In the genomic region with DNA sequence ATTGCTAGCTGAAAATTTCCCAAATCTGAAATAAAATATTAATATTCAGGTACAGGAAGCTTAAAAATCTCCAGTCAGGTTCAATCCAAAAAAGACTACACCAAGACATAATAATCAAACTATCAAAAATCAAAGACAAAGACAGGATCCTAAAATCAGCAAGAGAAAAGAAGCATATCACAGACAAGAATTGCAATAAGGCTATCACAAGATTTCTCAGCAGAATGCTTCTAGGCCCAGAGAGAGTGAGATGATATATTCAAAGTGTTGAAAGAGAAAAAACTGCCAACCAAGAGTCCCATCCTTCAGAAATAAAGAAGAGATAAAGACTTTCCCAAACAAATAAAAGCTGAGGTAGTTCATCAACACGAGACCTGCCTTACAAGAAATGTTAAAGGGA, we compare ENCODE assay signal across 30 cellular contexts. TPM values are rescaled to one million over a fixed set of nuclear protein-coding genes. Genes with fewer than 3 reads are reported as not detected.
"Had no signal": no experiment of that assay in that cellular context is flagged by ENCODE, and none has a peak within 500 bp of the region (broad histone marks: within the 10 kb centered on the region; RNA-seq: fewer than 3 reads in every experiment).

No MANE protein-coding gene starts in this region.

- FAIRE-seq: bronchial epithelial cell had no signal

- H3K4me3 ChIP-seq: ascending aorta, cardiac muscle cell had no signal

- H3K27me3 ChIP-seq: ascending aorta, cardiac muscle cell had no signal

- H3K36me3 ChIP-seq: ascending aorta, cardiac muscle cell had no signal

- H3K4me1 ChIP-seq: ascending aorta had no signal

- ATAC-seq: activated CD8-positive, alpha-beta T cell treated with anti-CD3 and anti-CD28 coated beads for 36 hours; activated naive CD8-positive, alpha-beta T cell treated with anti-CD3 and anti-CD28 coated beads, Interleukin-2, amount 50 U/mL, for 24 hours; activated T-cell treated with anti-CD3 and anti-CD28 coated beads, Interleukin-2, amount 50 U/mL, for 4 hours; activated T-cell treated with anti-CD3 and anti-CD28 coated beads, Interleukin-2, amount 50 U/mL, for 72 hours had no signal

- H3K27ac ChIP-seq: ascending aorta, cardiac muscle cell, VCaP had no signal

- DNase-seq: activated B cell treated with CpG ODN at 0.5 μM for 24 hours; activated CD4-positive, alpha-beta memory T cell treated with anti-CD3 and anti-CD28 coated beads for 36 hours; activated CD4-positive, alpha-beta T cell treated with anti-CD3 and anti-CD28 coated beads for 4 hours; activated CD4-positive, alpha-beta T cell treated with anti-CD3 and anti-CD28 coated beads, Interleukin-2, amount 10 ng/mL, durations not matched to agents 24 days and 14 days; activated CD4-positive, alpha-beta T cell treated with anti-CD3 and anti-CD28 coated beads, Interleukin-2, amount 50 U/mL, for 1 hour; activated CD4-positive, alpha-beta T cell treated with anti-CD3 and anti-CD28 coated beads, Interleukin-2, amount 50 U/mL, for 4 hours; activated CD4-positive, CD25-positive, alpha-beta regulatory T cell treated with anti-CD3 and anti-CD28 coated beads, Interleukin-2, amount 50 U/mL, for 72 hours; activated CD8-positive, alpha-beta memory T cell treated with anti-CD3 and anti-CD28 coated beads, Interleukin-2, amount 50 U/mL, for 4 hours; activated CD8-positive, alpha-beta T cell treated with anti-CD3 and anti-CD28 coated beads for 36 hours; activated effector memory CD4-positive, alpha-beta T cell treated with Interleukin-2 at 50 U/mL for 16 hours; activated gamma-delta T cell; activated naive CD4-positive, alpha-beta T cell treated with anti-CD3 and anti-CD28 coated beads, Interleukin-2, amount 10 ng/mL, durations not matched to agents 7 days and 5 days; activated naive CD4-positive, alpha-beta T cell treated with Interleukin-2 at 50 U/mL for 16 hours; activated naive CD8-positive, alpha-beta T cell treated with anti-CD3 and anti-CD28 coated beads, Interleukin-2, amount 10 ng/mL, durations not matched to agents 7 days and 5 days; activated naive CD8-positive, alpha-beta T cell treated with anti-CD3 and anti-CD28 coated beads, Interleukin-2, amount 50 U/mL, for 24 hours; activated T-cell treated with anti-CD3 and anti-CD28 coated beads for 4 hours; activated T-cell treated with anti-CD3 and anti-CD28 coated beads, Interleukin-2, amount 50 U/mL, for 1 hour; activated T-cell treated with anti-CD3 and anti-CD28 coated beads, Interleukin-2, amount 50 U/mL, for 4 hours; activated T-cell treated with anti-CD3 and anti-CD28 coated beads, Interleukin-2, amount 50 U/mL, for 72 hours; amygdala; anterior cingulate cortex; caudate nucleus; cerebellar nuclear complex; T-helper 2 cell; T-helper 9 cell had no signal

RNA-seq across cellular contexts. Expression of a gene that starts 5.0 kb away (rescaled TPM):
- total RNA-seq: activated CD4-positive, alpha-beta T cell treated with anti-CD3 and anti-CD28 coated beads, Interleukin-2, amount 10 ng/mL, durations not matched to agents 24 days and 14 days; bronchial epithelial cell; cardiac muscle cell; chondrocyte had no signal
- polyA plus RNA-seq: cardiac muscle cell had no signal

RNA-seq across cellular contexts. Expression of a gene that starts 48.6 kb away (rescaled TPM):
- total RNA-seq: ascending aorta, bronchial epithelial cell, cardiac muscle cell, chondrocyte had no signal
